ENCODE assay signal across 8 cellular contexts in the genomic region with DNA sequence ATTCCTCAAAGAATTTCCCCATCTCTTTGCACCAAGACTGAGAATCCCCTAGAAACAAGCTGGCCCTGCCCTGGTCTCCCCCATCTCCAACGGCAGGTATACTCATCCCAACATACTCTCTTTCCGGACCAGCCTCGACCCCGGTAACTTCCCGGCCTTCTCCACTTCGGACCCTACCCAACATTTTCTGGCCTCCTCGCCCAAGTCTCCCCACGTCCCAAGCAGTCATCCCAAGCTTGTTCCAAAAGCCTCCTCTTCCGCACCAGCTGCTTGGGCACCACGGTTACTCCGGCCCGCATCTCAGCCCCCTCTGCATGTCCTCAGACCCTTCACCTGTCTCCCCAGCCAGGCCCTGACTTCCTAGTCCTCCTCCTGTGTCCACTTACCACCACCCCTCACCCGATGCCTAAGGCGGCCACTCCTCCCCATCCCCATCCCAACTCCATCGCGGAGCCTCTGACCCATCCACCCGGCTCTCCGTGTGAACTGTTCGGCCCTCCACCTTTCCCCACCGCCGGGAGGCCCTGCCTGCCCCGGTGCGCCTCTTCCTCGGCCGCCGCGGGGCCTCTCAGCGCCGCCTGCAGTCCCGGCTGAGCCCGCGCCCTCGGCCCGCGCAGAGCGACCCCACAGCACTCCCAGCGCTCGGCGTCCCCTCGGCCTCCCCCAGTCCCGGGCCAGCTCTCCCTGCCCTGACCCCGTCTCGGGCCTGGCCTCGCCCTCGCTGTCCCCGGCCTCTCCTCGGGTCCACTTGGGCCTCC.
DNase-seq lines count a peak whose midpoint lies in the region; ATAC-seq lines count a peak whose summit lies in the region.

No MANE protein-coding gene starts in this region.

- H3K4me3 Mint-ChIP-seq in activated naive CD8-positive, alpha-beta T cell = peak overlapping the region; percentile 88

- H3K9me3 Mint-ChIP-seq in activated naive CD8-positive, alpha-beta T cell (ENCODE audit: low read depth) = no peaks in the 10 kb centered on the region

- H3K27ac ChIP-seq in BLaER1 treated with 17β-estradiol and CSF1 and Interleukin-3, amounts not matched to agents 10 nM and 100 nM = peak overlapping the region; percentile 81 to 91 (median 88)

- H4K20me1 ChIP-seq in BLaER1 treated with 17β-estradiol and CSF1 and Interleukin-3, amounts not matched to agents 10 nM and 100 nM = peaks cover 32 to 59% (median 53%) of the 10 kb centered on the region in 11 experiments

- no peaks in the 10 kb centered on the region for H3K27me3 Mint-ChIP-seq in activated naive CD8-positive, alpha-beta T cell

- ATAC-seq in GM21786 (IDR thresholded peaks at IDR 0.05; ENCODE audit: unreplicated experiment) (peak; percentile 11), HG03469 (IDR thresholded peaks at IDR 0.05; ENCODE audit: unreplicated experiment) (no peak)

- peak overlapping the region; percentile 70 for H3K27ac Mint-ChIP-seq in activated naive CD8-positive, alpha-beta T cell

- peaks cover 60 to 79% (median 71%) of the 10 kb centered on the region in 10 experiments for H3K4me1 ChIP-seq in BLaER1 treated with 17β-estradiol and CSF1 and Interleukin-3, amounts not matched to agents 10 nM and 100 nM

- peak overlapping the region; percentile 91 to 98 (median 94) for H3K9ac ChIP-seq in BLaER1 treated with 17β-estradiol and CSF1 and Interleukin-3, amounts not matched to agents 10 nM and 100 nM

- H3K36me3 ChIP-seq in BLaER1 treated with 17β-estradiol and CSF1 and Interleukin-3, amounts not matched to agents 10 nM and 100 nM = peaks cover 0 to 39% (median 27%) of the 10 kb centered on the region in 11 experiments; a peak in 17 of 22 replicates

- H3K4me2 ChIP-seq in BLaER1 treated with 17β-estradiol and CSF1 and Interleukin-3, amounts not matched to agents 10 nM and 100 nM = peak overlapping the region; percentile 90 to 100 (median 97)

- H3K36me3 Mint-ChIP-seq in activated naive CD8-positive, alpha-beta T cell = no peaks in the 10 kb centered on the region

- H3K9me3 ChIP-seq in BLaER1 treated with 17β-estradiol and CSF1 and Interleukin-3, amounts not matched to agents 10 nM and 100 nM (replicated peaks in 1 of 11) = no peaks in the 10 kb centered on the region

- DNase-seq in OCI-M1 (lab: John Stamatoyannopoulos, UW) (peak; percentile 21), hepatic stellate cell (ENCODE audit: low spot score) (peak; percentile 66), skeletal muscle cell (ENCODE audit: low read depth) (no peak), NCI-H1694 treated with DMSO at 0.1 percent for 48 hours (lab: John Stamatoyannopoulos, UW) (no peak)

- peak overlapping the region; percentile 76 to 96 (median 88) for H3K4me3 ChIP-seq in BLaER1 treated with 17β-estradiol and CSF1 and Interleukin-3, amounts not matched to agents 10 nM and 100 nM
- H3K4me3 ChIP-seq in skeletal muscle cell (ENCODE audit: low read depth, low read length) = peak overlapping the region; percentile 79

- H3K4me1 Mint-ChIP-seq in activated naive CD8-positive, alpha-beta T cell (ENCODE audit: low read depth) = peaks cover 36% of the 10 kb centered on the region

- H3K27me3 ChIP-seq in BLaER1 treated with 17β-estradiol and CSF1 and Interleukin-3, amounts not matched to agents 10 nM and 100 nM = peaks cover 0 to 18% (median 13%) of the 10 kb centered on the region in 11 experiments; a peak in 13 of 22 replicates

Comparison
In these comparisons a context has a peak if more than half of its experiments do, and no peak if none do; other contexts are left out.
1. DNase-seq: peak in OCI-M1 (single experiment) and hepatic stellate cell (single experiment); none in skeletal muscle cell (single experiment) and NCI-H1694 treated with DMSO at 0.1 percent for 48 hours (single experiment).